ENCODE assay signal across 31 cellular contexts in genomic region chr7:93365341-93365740, GRCh38.
"Had no signal": no experiment of that assay in that cellular context is flagged by ENCODE, and none has a peak within 500 bp of the region (broad histone marks: within the 10 kb centered on the region; RNA-seq: fewer than 3 reads in every experiment).

No MANE protein-coding gene starts in this region.

- H3K4me3 ChIP-seq: body of pancreas, breast epithelium, K562, SJSA1 had no signal

- H3K27ac ChIP-seq: body of pancreas, breast epithelium, SJSA1, WERI-Rb-1 had no signal

- H3K4me1 ChIP-seq: body of pancreas, breast epithelium, SJSA1 had no signal

- ATAC-seq: activated CD8-positive, alpha-beta T cell treated with anti-CD3 and anti-CD28 coated beads for 36 hours; activated T-cell treated with anti-CD3 and anti-CD28 coated beads, Interleukin-2, amount 50 U/mL, for 72 hours; activated T-helper 17 cell treated with anti-CD3 and anti-CD28 coated beads, Interleukin-2, amount 50 U/mL, for 72 hours; body of pancreas; K562; Panc1 had no signal

- H3K36me3 ChIP-seq: breast epithelium, SJSA1, WERI-Rb-1 had no signal

- H3K27me3 ChIP-seq: body of pancreas, breast epithelium, SJSA1 had no signal

- H3K9me3 ChIP-seq: body of pancreas, breast epithelium, SJSA1 had no signal

- DNase-seq: activated CD4-positive, alpha-beta T cell treated with anti-CD3 and anti-CD28 coated beads for 1 hour; activated CD4-positive, alpha-beta T cell treated with anti-CD3 and anti-CD28 coated beads for 48 hours; activated CD4-positive, CD25-positive, alpha-beta regulatory T cell; activated CD8-positive, alpha-beta T cell treated with anti-CD3 and anti-CD28 coated beads for 36 hours; activated effector memory CD4-positive, alpha-beta T cell treated with anti-CD3 and anti-CD28 coated beads, Interleukin-2, amount 50 U/mL, for 16 hours; activated naive CD4-positive, alpha-beta T cell; activated naive CD4-positive, alpha-beta T cell treated with anti-CD3 and anti-CD28 coated beads, Interleukin-2, amount 50 U/mL, for 16 hours; activated naive CD8-positive, alpha-beta T cell treated with anti-CD3 and anti-CD28 coated beads for 36 hours; activated T-cell treated with anti-CD3 and anti-CD28 coated beads, Interleukin-2, amount 50 U/mL, for 1 hour; activated T-cell treated with anti-CD3 and anti-CD28 coated beads, Interleukin-2, amount 50 U/mL, for 72 hours; amniotic stem cell; aorta; body of pancreas; NCI-H1105; NCI-H1417 treated with DMSO at 0.1 percent for 48 hours; NCI-H187 treated with DMSO at 0.1 percent for 48 hours; NCI-H2081 treated with DMSO at 0.1 percent for 48 hours; NCI-H510A; NCI-H526; NCI-H774; SHP77; SW 1271; T-helper 1 cell; T-helper 2 cell; T-helper 9 cell; WERI-Rb-1 had no signal
